Comparison of ENCODE assay signal across 14 cellular contexts in genomic region chr17:9842057-9842758, GRCh38. TPM values are rescaled to one million over a fixed set of nuclear protein-coding genes. Genes with fewer than 3 reads are reported as not detected.
DNase-seq lines count a peak whose midpoint lies in the region; ATAC-seq and TF ChIP-seq lines count a peak whose summit lies in the region.
"Had no signal": no experiment of that assay in that cellular context is flagged by ENCODE, and none has a peak within 500 bp of the region (broad histone marks: within the 10 kb centered on the region; RNA-seq: fewer than 3 reads in every experiment).

No MANE protein-coding gene starts in this region.

- no peaks in the 10 kb centered on the region for H4K20me1 ChIP-seq in mammary epithelial cell (ENCODE audit: insufficient read depth, low read length)

- CTCF ChIA-PET in mammary epithelial cell (lab: Charles Lee; ENCODE audit: low non-redundant PET) (no interaction called here), A673 (lab: Charles Lee) (no interaction called here)

- H3K79me2 ChIP-seq in mammary epithelial cell (ENCODE audit: insufficient read depth, low read length) = no peaks in the 10 kb centered on the region
- H3K79me2 ChIP-seq: parathyroid adenoma had no signal

- BruUV-seq in mammary epithelial cell (replicated peaks; lab: Mats Ljungman, UMichigan) = no TSS peak
- no TSS peak for BruUV-seq in A673 (replicated peaks; lab: Mats Ljungman, UMichigan)

- H3K4me2 ChIP-seq in mammary epithelial cell (ENCODE audit: insufficient read depth, low read depth, low read length) = no peak overlapping the region
- peak overlapping the region; percentile 55 for H3K4me2 ChIP-seq in skeletal muscle satellite cell (ENCODE audit: low read length)

- H3K4me3 ChIP-seq in mammary epithelial cell (replicated peaks in 1 of 3; ENCODE audit: insufficient read depth in 1 of 3, low read depth in 2 of 3, low read length in 3 of 3) (no peak overlapping the region), skeletal muscle satellite cell (ENCODE audit: low read length) (no peak overlapping the region), A673 (ENCODE audit: low read depth, low read length, poor library complexity, severe bottlenecking) (no peak overlapping the region)
- H3K4me3 ChIP-seq: SJCRH30 had no signal

- H3K4me1 ChIP-seq in mammary epithelial cell (ENCODE audit: insufficient read depth, low read length) (peaks cover 8% of the 10 kb centered on the region), skeletal muscle satellite cell (ENCODE audit: control insufficient read depth, insufficient read depth, low read length) (peaks cover 30% of the 10 kb centered on the region), A673 (ENCODE audit: insufficient read depth, low read length, poor library complexity, severe bottlenecking) (no peaks in the 10 kb centered on the region)
- H3K4me1 ChIP-seq: parathyroid adenoma, SJCRH30 had no signal

- WGBS in mammary epithelial cell (ENCODE audit: low coverage, missing lambda C conversion rate) = 51% methylated on average over 14 of the region's 14 CpGs

- dilution Hi-C loops in mammary epithelial cell (cut with HindIII; ENCODE audit: low sequenced_read_pairs) = no loop called here

- in situ Hi-C loops in mammary epithelial cell (cut with MboI; ENCODE audit: low sequenced_read_pairs in 2 of 2) = no loop called here

- H2AFZ ChIP-seq in mammary epithelial cell (ENCODE audit: low read depth, low read length) = peak overlapping the region; percentile 5
- H2AFZ ChIP-seq: parathyroid adenoma had no signal

- H3K27ac ChIP-seq in mammary epithelial cell (ENCODE audit: insufficient read depth, low read depth, low read length) (no peak overlapping the region), A673 (ENCODE audit: low read depth, low read length, poor library complexity, severe bottlenecking) (no peak overlapping the region)
- H3K27ac ChIP-seq: parathyroid adenoma, SJCRH30 had no signal

- intact Hi-C loops in mammary epithelial cell (cut with micrococcal nuclease) (no loop called here), A673 (cut with micrococcal nuclease; ENCODE audit: unreplicated experiment) (no loop called here)

- ATAC-seq in HG02623 (IDR thresholded peaks at IDR 0.05; ENCODE audit: unreplicated experiment) (no peak), HG02759 (IDR thresholded peaks at IDR 0.05; ENCODE audit: unreplicated experiment) (no peak)
- ATAC-seq: activated CD8-positive, alpha-beta T cell treated with anti-CD3 and anti-CD28 coated beads for 36 hours had no signal

- H3K9me3 ChIP-seq in mammary epithelial cell (replicated peaks; ENCODE audit: insufficient read depth, low read length) (no peaks in the 10 kb centered on the region), skeletal muscle satellite cell (replicated peaks; ENCODE audit: low read length) (no peaks in the 10 kb centered on the region), A673 (ENCODE audit: low read depth, low read length, poor library complexity, severe bottlenecking) (no peaks in the 10 kb centered on the region)
- H3K9me3 ChIP-seq: SJCRH30 had no signal

- POLR2A ChIA-PET in A673 (lab: Charles Lee; ENCODE audit: low non-redundant PET) = no interaction called here

- H3K36me3 ChIP-seq in mammary epithelial cell (ENCODE audit: insufficient read depth, low read length) (no peaks in the 10 kb centered on the region), skeletal muscle satellite cell (ENCODE audit: insufficient read depth, low read length) (no peaks in the 10 kb centered on the region), A673 (ENCODE audit: insufficient read depth, low read length, poor library complexity, severe bottlenecking) (no peaks in the 10 kb centered on the region)
- H3K36me3 ChIP-seq: SJCRH30 had no signal

- H3K27me3 ChIP-seq in mammary epithelial cell (ENCODE audit: insufficient read depth, low read length) (no peaks in the 10 kb centered on the region), skeletal muscle satellite cell (ENCODE audit: control insufficient read depth, insufficient read depth, low read length) (no peaks in the 10 kb centered on the region), A673 (replicated peaks; ENCODE audit: insufficient read depth, low read depth, low read length, poor library complexity) (peaks cover 22% of the 10 kb centered on the region)
- H3K27me3 ChIP-seq: SJCRH30 had no signal

- TF ChIP-seq CTCF in mammary epithelial cell (conservative IDR thresholded peaks at IDR 0.05 in 1 of 2, IDR thresholded peaks at IDR 0.05 in 1 of 2; ENCODE audit: extremely low read depth in 1 of 2, insufficient read depth in 1 of 2, low read depth in 1 of 2, low read length in 2 of 2) = no peak
- TF ChIP-seq CTCF in A673 (conservative IDR thresholded peaks at IDR 0.05; ENCODE audit: low read depth, low read length) = no peak

- DNase-seq in EH (ENCODE audit: low read depth) (peak; percentile 82), mammary epithelial cell (no peak), hippocampal formation (lab: John Stamatoyannopoulos, UW) (peak; percentile 44 to 47), A673 (ENCODE audit: low spot score) (no peak)
- no peak for DNase-seq in activated CD4-positive, alpha-beta T cell treated with anti-CD3 and anti-CD28 coated beads for 48 hours
- DNase-seq: activated CD8-positive, alpha-beta T cell treated with anti-CD3 and anti-CD28 coated beads for 36 hours; CD4-positive, alpha-beta memory T cell; NCI-H1417 treated with DMSO at 0.1 percent for 48 hours; SJCRH30; stimulated activated CD8-positive, alpha-beta memory T cell treated with anti-CD3 and anti-CD28 coated beads, Interleukin-4, amount 100 ng/mL, for 48 hours had no signal

- H3K9ac ChIP-seq in mammary epithelial cell (ENCODE audit: insufficient read depth, low read length) = no peak overlapping the region
- H3K9ac ChIP-seq in skeletal muscle satellite cell (ENCODE audit: low read depth, low read length) = peak overlapping the region; percentile 19
- H3K9ac ChIP-seq: parathyroid adenoma had no signal

RNA-seq across cellular contexts. Expression of gene GLP2R, which starts 16.5 kb away (rescaled TPM):
- under 1 TPM in 1 of 2 donors, not detected in 1; under 0.01 TPM for total RNA-seq in mammary epithelial cell
- not detected for polyA plus RNA-seq in mammary epithelial cell
- polyA minus RNA-seq in mammary epithelial cell = not detected
- not detected in 2 replicates for total RNA-seq in skeletal muscle satellite cell (2012; rRNA removed)
- not detected in 2 replicates for total RNA-seq in A673 (2021)
- total RNA-seq: activated CD8-positive, alpha-beta T cell treated with anti-CD3 and anti-CD28 coated beads for 36 hours; CD4-positive, alpha-beta memory T cell; SJCRH30 had no signal
- polyA plus RNA-seq: CD4-positive, alpha-beta memory T cell had no signal

RNA-seq across cellular contexts. Expression of gene GSG1L2, which starts 20.3 kb away (rescaled TPM):
- total RNA-seq in mammary epithelial cell = not detected
- polyA plus RNA-seq in mammary epithelial cell = not detected
- not detected for polyA minus RNA-seq in mammary epithelial cell
- not detected in 2 replicates for total RNA-seq in skeletal muscle satellite cell (2012; rRNA removed)
- not detected in 2 replicates for total RNA-seq in A673 (2021)
- total RNA-seq: activated CD8-positive, alpha-beta T cell treated with anti-CD3 and anti-CD28 coated beads for 36 hours; CD4-positive, alpha-beta memory T cell; SJCRH30 had no signal
- polyA plus RNA-seq: CD4-positive, alpha-beta memory T cell had no signal

RNA-seq across cellular contexts. Expression of gene DHRS7C, which starts 50.8 kb away (rescaled TPM):
- total RNA-seq in mammary epithelial cell = not detected
- polyA plus RNA-seq in mammary epithelial cell = not detected
- polyA minus RNA-seq in mammary epithelial cell = not detected
- total RNA-seq in skeletal muscle satellite cell (2012; rRNA removed) = not detected in 2 replicates
- total RNA-seq in A673 (2021) = not detected in 2 replicates
- total RNA-seq: activated CD8-positive, alpha-beta T cell treated with anti-CD3 and anti-CD28 coated beads for 36 hours; CD4-positive, alpha-beta memory T cell; SJCRH30 had no signal
- polyA plus RNA-seq: CD4-positive, alpha-beta memory T cell had no signal

Comparison
In these comparisons a context has a peak if more than half of its experiments do, and no peak if none do; other contexts are left out.
1. DNase-seq: peak in EH (single experiment) and hippocampal formation (2 of 2); none in mammary epithelial cell (single experiment), activated CD4-positive, alpha-beta T cell treated with anti-CD3 and anti-CD28 coated beads for 48 hours (single experiment) and A673 (single experiment).